2 cellular contexts compared by ENCODE assay signal in the genomic region with DNA sequence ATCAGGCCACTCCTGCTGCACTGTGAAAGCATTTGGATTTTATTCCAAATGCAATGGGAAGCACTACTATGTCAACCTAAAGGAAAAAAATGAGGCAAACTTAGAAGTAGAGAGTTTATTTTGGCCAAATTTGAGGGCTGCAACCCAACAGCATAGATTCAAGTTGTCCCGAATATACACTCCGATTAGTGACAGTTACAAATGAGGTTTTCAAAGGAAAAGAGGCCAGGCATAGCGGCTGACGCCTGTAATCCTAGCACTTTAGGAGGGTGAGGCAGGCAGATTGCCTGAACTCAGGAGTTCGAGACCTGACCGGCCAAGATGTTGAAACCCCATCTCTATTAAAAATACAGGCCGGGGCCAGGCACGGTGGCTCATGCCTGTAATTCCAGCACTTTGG.
TF ChIP-seq lines count a peak whose summit lies in the region.

No MANE protein-coding gene starts in this region.

TF ChIP-seq in HEK293T, 16 proteins besides CTCF, POLR2A, EP300 and RAD21:
- no peak for TF ChIP-seq BHLHE40 (IDR thresholded peaks at IDR 0.05; ENCODE audit: borderline replicate concordance)
- TF ChIP-seq, protein P1, sequence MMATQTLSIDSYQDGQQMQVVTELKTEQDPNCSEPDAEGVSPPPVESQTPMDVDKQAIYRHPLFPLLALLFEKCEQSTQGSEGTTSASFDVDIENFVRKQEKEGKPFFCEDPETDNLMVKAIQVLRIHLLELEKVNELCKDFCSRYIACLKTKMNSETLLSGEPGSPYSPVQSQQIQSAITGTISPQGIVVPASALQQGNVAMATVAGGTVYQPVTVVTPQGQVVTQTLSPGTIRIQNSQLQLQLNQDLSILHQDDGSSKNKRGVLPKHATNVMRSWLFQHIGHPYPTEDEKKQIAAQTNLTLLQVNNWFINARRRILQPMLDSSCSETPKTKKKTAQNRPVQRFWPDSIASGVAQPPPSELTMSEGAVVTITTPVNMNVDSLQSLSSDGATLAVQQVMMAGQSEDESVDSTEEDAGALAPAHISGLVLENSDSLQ (IDR thresholded peaks at IDR 0.05): peak; percentile 76; the same call in 1 of the 2 replicates

TF ChIP-seq in K562, 482 proteins besides CTCF, POLR2A, EP300 and RAD21:
- no peak for TF ChIP-seq ZBTB49 (CRISPR knock-in tag; IDR thresholded peaks at IDR 0.05; ENCODE audit: borderline replicate concordance)
- TF ChIP-seq ZNF165 (CRISPR knock-in tag; IDR thresholded peaks at IDR 0.05; ENCODE audit: borderline replicate concordance): no peak
- TF ChIP-seq, protein P2, sequence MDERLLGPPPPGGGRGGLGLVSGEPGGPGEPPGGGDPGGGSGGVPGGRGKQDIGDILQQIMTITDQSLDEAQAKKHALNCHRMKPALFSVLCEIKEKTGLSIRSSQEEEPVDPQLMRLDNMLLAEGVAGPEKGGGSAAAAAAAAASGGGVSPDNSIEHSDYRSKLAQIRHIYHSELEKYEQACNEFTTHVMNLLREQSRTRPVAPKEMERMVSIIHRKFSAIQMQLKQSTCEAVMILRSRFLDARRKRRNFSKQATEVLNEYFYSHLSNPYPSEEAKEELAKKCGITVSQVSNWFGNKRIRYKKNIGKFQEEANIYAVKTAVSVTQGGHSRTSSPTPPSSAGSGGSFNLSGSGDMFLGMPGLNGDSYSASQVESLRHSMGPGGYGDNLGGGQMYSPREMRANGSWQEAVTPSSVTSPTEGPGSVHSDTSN (CRISPR knock-in tag; IDR thresholded peaks at IDR 0.05; ENCODE audit: low read depth): no peak
- TF ChIP-seq, protein P2 (tag; conservative IDR thresholded peaks at IDR 0.05; ENCODE audit: low read depth): peak; percentile 93
- TF ChIP-seq KLF16 (IDR thresholded peaks at IDR 0.05): no peak
- TF ChIP-seq SMAD1 (IDR thresholded peaks at IDR 0.05; ENCODE audit: low read depth, low read length, partially characterized antibody): no peak
- TF ChIP-seq, protein P3, sequence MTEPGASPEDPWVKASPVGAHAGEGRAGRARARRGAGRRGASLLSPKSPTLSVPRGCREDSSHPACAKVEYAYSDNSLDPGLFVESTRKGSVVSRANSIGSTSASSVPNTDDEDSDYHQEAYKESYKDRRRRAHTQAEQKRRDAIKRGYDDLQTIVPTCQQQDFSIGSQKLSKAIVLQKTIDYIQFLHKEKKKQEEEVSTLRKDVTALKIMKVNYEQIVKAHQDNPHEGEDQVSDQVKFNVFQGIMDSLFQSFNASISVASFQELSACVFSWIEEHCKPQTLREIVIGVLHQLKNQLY (CRISPR knock-in tag; conservative IDR thresholded peaks at IDR 0.05): no peak
- no peak for TF ChIP-seq NCOA4 (IDR thresholded peaks at IDR 0.05; ENCODE audit: partially characterized antibody)
- 0 out of 2 replicates have a peak, but pooled peaks have one; percentile 12 for TF ChIP-seq CEBPG (CRISPR knock-in tag; IDR thresholded peaks at IDR 0.05)
- TF ChIP-seq CEBPG (tag; conservative IDR thresholded peaks at IDR 0.05 in 1 of 2, IDR thresholded peaks at IDR 0.05 in 1 of 2): no peak
- TF ChIP-seq, protein P1 (IDR thresholded peaks at IDR 0.05): peak; percentile 93
- no peak for TF ChIP-seq RB1 (IDR thresholded peaks at IDR 0.05; ENCODE audit: low read depth)
- peak; percentile 91 for TF ChIP-seq MEIS2 (IDR thresholded peaks at IDR 0.05; ENCODE audit: partially characterized antibody)
- TF ChIP-seq NFATC3 (IDR thresholded peaks at IDR 0.05): no peak
- no peak for TF ChIP-seq TEAD2 (tag; IDR thresholded peaks at IDR 0.05)
- TF ChIP-seq, protein P4, sequence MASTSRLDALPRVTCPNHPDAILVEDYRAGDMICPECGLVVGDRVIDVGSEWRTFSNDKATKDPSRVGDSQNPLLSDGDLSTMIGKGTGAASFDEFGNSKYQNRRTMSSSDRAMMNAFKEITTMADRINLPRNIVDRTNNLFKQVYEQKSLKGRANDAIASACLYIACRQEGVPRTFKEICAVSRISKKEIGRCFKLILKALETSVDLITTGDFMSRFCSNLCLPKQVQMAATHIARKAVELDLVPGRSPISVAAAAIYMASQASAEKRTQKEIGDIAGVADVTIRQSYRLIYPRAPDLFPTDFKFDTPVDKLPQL (IDR thresholded peaks at IDR 0.05; ENCODE audit: extremely low read depth, insufficient read length): no peak
- TF ChIP-seq SMARCA5 (IDR thresholded peaks at IDR 0.05): no peak
- no peak for TF ChIP-seq ZNF217 (CRISPR knock-in tag; IDR thresholded peaks at IDR 0.05)
- peak in 1 of 2 experiments; percentile 17; a peak in 1 of 4 replicates for TF ChIP-seq NRF1 (conservative IDR thresholded peaks at IDR 0.05 in 1 of 2, IDR thresholded peaks at IDR 0.05 in 1 of 2)
- 0 out of 2 replicates have a peak, but pooled peaks have one; percentile 21 for TF ChIP-seq ZNF766 (CRISPR knock-in tag; conservative IDR thresholded peaks at IDR 0.05)
- no peak for TF ChIP-seq ATF3 (IDR thresholded peaks at IDR 0.05)
- TF ChIP-seq ATF3 (CRISPR knock-in tag; conservative IDR thresholded peaks at IDR 0.05): no peak
